1 cellular context compared by ENCODE assay signal in genomic region chr7:417973-418601, GRCh38.
TF ChIP-seq lines count a peak whose summit lies in the region.

No MANE protein-coding gene starts in this region.

TF ChIP-seq in WTC11, 78 proteins besides CTCF, POLR2A, EP300 and RAD21 (continued from another document):
- TF ChIP-seq ATF6 (CRISPR knock-in tag; IDR thresholded peaks at IDR 0.05) (no peak), GTF2I (CRISPR knock-in tag; conservative IDR thresholded peaks at IDR 0.05) (no peak), SOX15 (CRISPR knock-in tag; IDR thresholded peaks at IDR 0.05) (no peak), TEAD1 (CRISPR knock-in tag; IDR thresholded peaks at IDR 0.05) (no peak)
TF ChIP-seq in WTC11: peak in this region for 0.
